23 cellular contexts compared by ENCODE assay signal in genomic region chr5:1399737-1400136, GRCh38. TPM values are rescaled to one million over a fixed set of nuclear protein-coding genes. Genes with fewer than 3 reads are reported as not detected.
A peak's percentile ranks its signal among the peaks of the same experiment; 100 is the strongest.
DNase-seq lines count a peak whose midpoint lies in the region; FAIRE-seq and TF ChIP-seq lines count a peak whose summit lies in the region.
"Had no signal": no experiment of that assay in that cellular context is flagged by ENCODE, and none has a peak within 500 bp of the region (broad histone marks: within the 10 kb centered on the region; RNA-seq: fewer than 3 reads in every experiment).

No MANE protein-coding gene starts in this region.

- TF ChIP-seq EP300 in H1 (IDR thresholded peaks at IDR 0.05; ENCODE audit: borderline replicate concordance in 1 of 2, low read depth in 2 of 2, low read length in 2 of 2) = no peak

- no peaks in the 10 kb centered on the region for H3K79me1 ChIP-seq in H1 (ENCODE audit: low read depth, low read length)

- peak overlapping the region; percentile 69 for H3K27ac ChIP-seq in BLaER1
- no peak overlapping the region for H3K27ac ChIP-seq in H1 (ENCODE audit: low read depth, low read length)
- no peak overlapping the region for H3K27ac ChIP-seq in mammary epithelial cell (ENCODE audit: insufficient read depth, low read depth, low read length)
- H3K27ac ChIP-seq: C4-2B had no signal

- TF ChIP-seq RAD21 in H1 (IDR thresholded peaks at IDR 0.05 in 1 of 2, conservative IDR thresholded peaks at IDR 0.05 in 1 of 2; ENCODE audit: low read depth in 2 of 2, low read length in 2 of 2) = no peak

- H3K79me2 ChIP-seq in H1 (ENCODE audit: control insufficient read depth in 1 of 2, insufficient read depth in 2 of 2, low read length in 2 of 2) = no peaks in the 10 kb centered on the region
- no peaks in the 10 kb centered on the region for H3K79me2 ChIP-seq in mammary epithelial cell (ENCODE audit: insufficient read depth, low read length)

- no peaks in the 10 kb centered on the region for H3K36me3 ChIP-seq in BLaER1
- no peaks in the 10 kb centered on the region for H3K36me3 ChIP-seq in H1 (ENCODE audit: control insufficient read depth in 2 of 4, insufficient read depth in 4 of 4, low read length in 3 of 4)
- no peaks in the 10 kb centered on the region for H3K36me3 ChIP-seq in mammary epithelial cell (ENCODE audit: insufficient read depth, low read length)
- H3K36me3 ChIP-seq: HAP-1 had no signal

- no peak overlapping the region for H2AK5ac ChIP-seq in H1 (ENCODE audit: low read depth, low read length)

- H3K18ac ChIP-seq in H1 (ENCODE audit: extremely low read depth, low read length) = no peak overlapping the region

- no TSS peak for BruUV-seq in mammary epithelial cell (replicated peaks; lab: Mats Ljungman, UMichigan)

- H3K9me3 ChIP-seq in BLaER1 (no peaks in the 10 kb centered on the region), H1 (ENCODE audit: insufficient read depth in 2 of 2, low read depth in 1 of 2, low read length in 1 of 2) (no peaks in the 10 kb centered on the region), mammary epithelial cell (replicated peaks; ENCODE audit: insufficient read depth, low read length) (no peaks in the 10 kb centered on the region)
- H3K9me3 ChIP-seq: HAP-1 had no signal

- H2BK15ac ChIP-seq in H1 (ENCODE audit: low read length) = no peak overlapping the region

- H3K4me3 ChIP-seq in BLaER1 (no peak overlapping the region; the same call in 1 of the 2 replicates), H1 (ENCODE audit: extremely low read depth in 1 of 4, insufficient read depth in 2 of 4, low read depth in 3 of 4, low read length in 4 of 4) (no peak overlapping the region), mammary epithelial cell (replicated peaks in 1 of 3; ENCODE audit: insufficient read depth in 1 of 3, low read depth in 2 of 3, low read length in 3 of 3) (no peak overlapping the region)
- H3K4me3 ChIP-seq: HAP-1 had no signal

- TF ChIP-seq CTCF in H1 (IDR thresholded peaks at IDR 0.05; ENCODE audit: control extremely low read depth in 1 of 3, insufficient read depth in 1 of 3, low read depth in 1 of 3, low read length in 3 of 3) (no peak), mammary epithelial cell (conservative IDR thresholded peaks at IDR 0.05 in 1 of 2, IDR thresholded peaks at IDR 0.05 in 1 of 2; ENCODE audit: extremely low read depth in 1 of 2, insufficient read depth in 1 of 2, low read depth in 1 of 2, low read length in 2 of 2) (no peak)

- no peak overlapping the region for H2BK12ac ChIP-seq in H1 (ENCODE audit: low read depth, low read length)

- no peaks in the 10 kb centered on the region for H3K23me2 ChIP-seq in H1 (ENCODE audit: low read depth, low read length)

- peak overlapping the region; percentile 40 for H4K91ac ChIP-seq in H1 (replicated peaks; ENCODE audit: insufficient read length, low read length)

- in situ Hi-C loops in mammary epithelial cell (cut with MboI; ENCODE audit: low sequenced_read_pairs in 2 of 2) = loop anchor here in 1 of 2 donors (25.0 kb wide), 1 partner anchor 238 kb away; no protein-coding TSS in a partner anchor

- DNase-seq in NCI-H345 (lab: John Stamatoyannopoulos, UW) (peak; percentile 16), NCI-H345 treated with DMSO at 0.1 percent for 48 hours (lab: John Stamatoyannopoulos, UW; ENCODE audit: unreplicated experiment) (no peak), ELF-1 (ENCODE audit: low read depth, low spot score) (peak; percentile 61), H1 (ENCODE audit: low read depth in 1 of 2, low spot score in 2 of 2) (no peak), mammary epithelial cell (no peak), HK-2 (ENCODE audit: unreplicated experiment) (no peak)
- DNase-seq in activated CD4-positive, alpha-beta T cell treated with anti-CD3 and anti-CD28 coated beads, Interleukin-2, amount 50 U/mL, for 48 hours = no peak
- DNase-seq: ACHN; CD4-positive, alpha-beta memory T cell; DMS153; DMS79 treated with DMSO at 0.1 percent for 48 hours; EL; GDM1; GOT3 had no signal

- H2AFZ ChIP-seq in H1 (ENCODE audit: low read length) (no peak overlapping the region), mammary epithelial cell (ENCODE audit: low read depth, low read length) (no peak overlapping the region)

- WGBS in H1 (ENCODE audit: extremely low coverage in 1 of 2, insufficient coverage in 1 of 2, insufficient read length in 1 of 2, insufficient replicate concordance in 2 of 2, low coverage in 1 of 2, low lambda C conversion rate in 2 of 2, missing lambda C conversion rate in 1 of 2), 2 experiments = 92% methylated on average over 10 of the region's 11 CpGs; no CpG with 5 or more reads in 1 of the 2 experiments
- WGBS in mammary epithelial cell (ENCODE audit: low coverage, missing lambda C conversion rate) = 86% methylated on average over 7 of the region's 11 CpGs

- no peak for TF ChIP-seq POLR2A in H1 (IDR thresholded peaks at IDR 0.05; ENCODE audit: control extremely low read depth in 1 of 2, low read depth in 2 of 2, low read length in 2 of 2)

- intact Hi-C loops in mammary epithelial cell (cut with micrococcal nuclease) = no loop called here

- H2BK20ac ChIP-seq in H1 (ENCODE audit: low read length) = no peak overlapping the region

- H3K27me3 ChIP-seq in BLaER1 (peaks cover 16% of the 10 kb centered on the region), H1 (replicated peaks in 1 of 4; ENCODE audit: control insufficient read depth in 3 of 4, extremely low read depth in 1 of 4, insufficient read depth in 3 of 4, low read length in 3 of 4) (no peaks in the 10 kb centered on the region; a peak in 1 of 7 replicates), mammary epithelial cell (ENCODE audit: insufficient read depth, low read length) (no peaks in the 10 kb centered on the region)

- peak overlapping the region; percentile 51; the same call in 1 of the 2 replicates for H4K8ac ChIP-seq in H1 (ENCODE audit: extremely low read depth, insufficient read depth, low read length)

- no peak for FAIRE-seq in H1 (lab: Jason Lieb, UNC)
- FAIRE-seq: D721Med, GM12892, GM19239 had no signal

- H4K5ac ChIP-seq in H1 (ENCODE audit: insufficient read length, low read depth, low read length) = no peak overlapping the region

- H3K4me2 ChIP-seq in BLaER1 = peak overlapping the region; percentile 89
- no peak overlapping the region for H3K4me2 ChIP-seq in H1 (ENCODE audit: insufficient read depth in 1 of 2, low read depth in 2 of 2, low read length in 2 of 2)
- no peak overlapping the region for H3K4me2 ChIP-seq in mammary epithelial cell (ENCODE audit: insufficient read depth, low read depth, low read length)

- POLR2A ChIA-PET in H1 (lab: Charles Lee; ENCODE audit: partially characterized antibody) = interaction anchor here (0.8 kb wide), 1 partner anchor 22 kb away, joined by 4 read pairs; no protein-coding TSS in a partner anchor

- peaks cover 5% of the 10 kb centered on the region; the same call in 1 of the 2 replicates for H4K20me1 ChIP-seq in BLaER1
- H4K20me1 ChIP-seq in H1 (replicated peaks in 1 of 2; ENCODE audit: control insufficient read depth in 1 of 2, insufficient read depth in 2 of 2, low read length in 2 of 2) = peaks cover 0 to 5% of the 10 kb centered on the region in 2 experiments
- H4K20me1 ChIP-seq in mammary epithelial cell (ENCODE audit: insufficient read depth, low read length) = no peaks in the 10 kb centered on the region

- CTCF ChIA-PET in H1 (lab: Charles Lee; ENCODE audit: partially characterized antibody) = interaction anchor here (1.0 kb wide), 1 partner anchor 245 kb away, joined by 3 read pairs; no protein-coding TSS in a partner anchor
- CTCF ChIA-PET in mammary epithelial cell (lab: Charles Lee; ENCODE audit: low non-redundant PET) = no interaction called here

- H3K4me1 ChIP-seq in BLaER1 (peaks cover 33% of the 10 kb centered on the region), H1 (replicated peaks in 1 of 4; ENCODE audit: control insufficient read depth in 3 of 4, insufficient read depth in 4 of 4, low read length in 3 of 4) (peaks cover 0 to 2% (median 0%) of the 10 kb centered on the region in 4 experiments; a peak in 3 of 7 replicates), mammary epithelial cell (ENCODE audit: insufficient read depth, low read length) (no peaks in the 10 kb centered on the region)
- H3K4me1 ChIP-seq: HAP-1 had no signal

- dilution Hi-C loops in mammary epithelial cell (cut with HindIII; ENCODE audit: low sequenced_read_pairs) = loop anchor here (5.0 kb wide), 1 partner anchor 73 kb away; no protein-coding TSS in a partner anchor

- H3K56ac ChIP-seq in H1 (replicated peaks; ENCODE audit: insufficient read length, low read depth, low read length) = no peak overlapping the region

- no peak overlapping the region for H2BK5ac ChIP-seq in H1 (ENCODE audit: low read depth, low read length)

- no peak overlapping the region for H3K4ac ChIP-seq in H1 (replicated peaks; ENCODE audit: insufficient read length, low read depth, low read length)

- peak overlapping the region; percentile 17; the same call in 1 of the 2 replicates for H3K9ac ChIP-seq in BLaER1
- H3K9ac ChIP-seq in H1 (replicated peaks in 1 of 4; ENCODE audit: extremely low read depth in 1 of 4, low read depth in 3 of 4, low read length in 3 of 4) = no peak overlapping the region
- H3K9ac ChIP-seq in mammary epithelial cell (ENCODE audit: insufficient read depth, low read length) = no peak overlapping the region

- H2BK120ac ChIP-seq in H1 (replicated peaks; ENCODE audit: low read depth, low read length) = no peak overlapping the region

- H3K14ac ChIP-seq in H1 (ENCODE audit: insufficient read length) = no peak overlapping the region

- no peak overlapping the region for H3K23ac ChIP-seq in H1 (ENCODE audit: insufficient read length)

RNA-seq across cellular contexts. Expression of gene SLC6A3, which starts 45.5 kb away (rescaled TPM):
- 0.46 and 0.48 TPM in 2 replicates for total RNA-seq in H1 (2021; fragmentation: NEBNext Ultra II Directional; extraction: Animal tissue kit (Norgen Biotek cat#: 25700))
- polyA plus RNA-seq in H1 (2011; rRNA removed) (0.86 and 0.91 TPM in 2 replicates), mammary epithelial cell (not detected)
- polyA plus RNA-seq in H1 (2011; cell fraction: cytosol; rRNA removed) = 0.57 TPM
- polyA plus RNA-seq in H1 (2011; cell fraction: nucleus; rRNA removed) = 1.9 TPM
- polyA plus RNA-seq in H1 (2012, experiment 1 of 2) = 0.55 to 0.88 TPM (median 0.75 TPM) in 4 replicates
- 0.58 TPM for polyA plus RNA-seq in H1 (2012, experiment 2 of 2)
- polyA plus RNA-seq in H1 (2013, experiment 1 of 2) = 0.77 TPM
- polyA plus RNA-seq in H1 (2013, experiment 2 of 2) = 0.94 TPM
- 1.0 and 1.1 TPM in 2 replicates for polyA minus RNA-seq in H1 (2011; rRNA and poly(A)+ RNA removed)
- 0.44 TPM for polyA minus RNA-seq in H1 (2011; cell fraction: cytosol; rRNA and poly(A)+ RNA removed)
- polyA minus RNA-seq in H1 (2011; cell fraction: nucleus; rRNA and poly(A)+ RNA removed) = 0.50 TPM
- total RNA-seq in mammary epithelial cell = not detected
- polyA minus RNA-seq in mammary epithelial cell = not detected
- total RNA-seq: A172; CD4-positive, alpha-beta memory T cell; HT-29 had no signal
- polyA plus RNA-seq: CD4-positive, alpha-beta memory T cell; IgD-negative memory B cell had no signal

RNA-seq across cellular contexts. Expression of gene CLPTM1L, which starts 54.8 kb away (rescaled TPM):
- 102 and 109 TPM in 2 replicates for total RNA-seq in H1 (2021; fragmentation: NEBNext Ultra II Directional; extraction: Animal tissue kit (Norgen Biotek cat#: 25700))
- polyA plus RNA-seq in H1 (2011; rRNA removed) (119 and 122 TPM in 2 replicates), mammary epithelial cell (158 TPM)
- polyA plus RNA-seq in H1 (2011; cell fraction: cytosol; rRNA removed) = 110 TPM
- 138 TPM for polyA plus RNA-seq in H1 (2011; cell fraction: nucleus; rRNA removed)
- polyA plus RNA-seq in H1 (2012, experiment 1 of 2) = 78.3 to 114 TPM (median 89.5 TPM) in 4 replicates
- 134 TPM for polyA plus RNA-seq in H1 (2012, experiment 2 of 2)
- 79.2 TPM for polyA plus RNA-seq in H1 (2013, experiment 1 of 2)
- 82.6 TPM for polyA plus RNA-seq in H1 (2013, experiment 2 of 2)
- polyA minus RNA-seq in H1 (2011; rRNA and poly(A)+ RNA removed) = 97.1 and 170 TPM in 2 replicates
- polyA minus RNA-seq in H1 (2011; cell fraction: cytosol; rRNA and poly(A)+ RNA removed) = 66.9 TPM
- 56.8 TPM for polyA minus RNA-seq in H1 (2011; cell fraction: nucleus; rRNA and poly(A)+ RNA removed)
- total RNA-seq in mammary epithelial cell = 100 to 1,000 TPM; 111 to 154 TPM
- 101 TPM for polyA minus RNA-seq in mammary epithelial cell

Comparison
In these comparisons a context has a peak if more than half of its experiments do, and no peak if none do; other contexts are left out.
1. DNase-seq: peak in NCI-H345 (single experiment) and ELF-1 (single experiment); none in NCI-H345 treated with DMSO at 0.1 percent for 48 hours (single experiment), H1 (0 of 2), mammary epithelial cell (single experiment), activated CD4-positive, alpha-beta T cell treated with anti-CD3 and anti-CD28 coated beads, Interleukin-2, amount 50 U/mL, for 48 hours (0 of 2) and HK-2 (single experiment).